In the genomic region with DNA sequence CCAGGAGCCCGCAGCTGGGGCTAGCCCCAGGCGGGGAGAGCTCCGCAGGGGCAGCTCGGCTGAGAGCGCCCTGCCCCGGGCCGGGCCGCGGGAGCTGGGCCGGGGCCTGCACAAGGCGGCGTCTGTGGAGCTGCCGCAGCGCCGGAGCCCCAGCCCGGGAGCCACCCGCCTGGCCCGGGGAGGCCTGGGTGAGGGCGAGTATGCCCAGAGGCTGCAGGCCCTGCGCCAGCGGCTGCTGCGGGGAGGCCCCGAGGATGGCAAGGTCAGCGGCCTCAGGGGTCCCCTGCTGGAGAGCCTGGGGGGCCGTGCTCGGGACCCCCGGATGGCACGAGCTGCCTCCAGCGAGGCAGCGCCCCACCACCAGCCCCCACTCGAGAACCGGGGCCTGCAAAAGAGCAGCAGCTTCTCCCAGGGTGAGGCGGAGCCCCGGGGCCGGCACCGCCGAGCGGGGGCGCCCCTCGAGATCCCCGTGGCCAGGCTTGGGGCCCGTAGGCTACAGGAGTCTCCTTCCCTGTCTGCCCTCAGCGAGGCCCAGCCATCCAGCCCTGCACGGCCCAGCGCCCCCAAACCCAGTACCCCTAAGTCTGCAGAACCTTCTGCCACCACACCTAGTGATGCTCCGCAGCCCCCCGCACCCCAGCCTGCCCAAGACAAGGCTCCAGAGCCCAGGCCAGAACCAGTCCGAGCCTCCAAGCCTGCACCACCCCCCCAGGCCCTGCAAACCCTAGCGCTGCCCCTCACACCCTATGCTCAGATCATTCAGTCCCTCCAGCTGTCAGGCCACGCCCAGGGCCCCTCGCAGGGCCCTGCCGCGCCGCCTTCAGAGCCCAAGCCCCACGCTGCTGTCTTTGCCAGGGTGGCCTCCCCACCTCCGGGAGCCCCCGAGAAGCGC, we compare ENCODE assay signal across 14 cellular contexts. TPM values are rescaled to one million over a fixed set of nuclear protein-coding genes. Genes with fewer than 3 reads are reported as not detected.
DNase-seq lines count a peak whose midpoint lies in the region; ATAC-seq, FAIRE-seq and TF ChIP-seq lines count a peak whose summit lies in the region.
"Had no signal": no experiment of that assay in that cellular context is flagged by ENCODE, and none has a peak within 500 bp of the region (broad histone marks: within the 10 kb centered on the region; RNA-seq: fewer than 3 reads in every experiment).

No MANE protein-coding gene starts in this region.

- H2AFZ ChIP-seq in parathyroid adenoma = no peak overlapping the region

- intact Hi-C loops in CD4-positive, alpha-beta T cell (cut with DNase I, micrococcal nuclease) = no loop called here

- no peak for DNase-seq in CD4-positive, alpha-beta T cell
- DNase-seq in putamen (ENCODE audit: low spot score) = no peak
- no peak for DNase-seq in islet precursor cell
- no peak for DNase-seq in urothelium cell line (ENCODE audit: low spot score)
- DNase-seq in MV-4-11 (lab: John Stamatoyannopoulos, UW) = no peak
- DNase-seq: hippocampal formation, OCI-M1 had no signal

- no peak overlapping the region for H3K27ac Mint-ChIP-seq in CD4-positive, alpha-beta T cell
- H3K27ac Mint-ChIP-seq: T-helper 2 cell treated with Interferon-gamma antibody and Interleukin-4, amounts not matched to agents 5 μg/mL and 100 μg/mL, for 36 hours had no signal

- no peaks in the 10 kb centered on the region for H3K36me3 Mint-ChIP-seq in CD4-positive, alpha-beta T cell (ENCODE audit: low read depth)

- H3K27me3 Mint-ChIP-seq in CD4-positive, alpha-beta T cell = peaks cover 65% of the 10 kb centered on the region

- H3K36me3 ChIP-seq in HUES64 (ENCODE audit: insufficient read depth, low read length) (no peaks in the 10 kb centered on the region; the same call in 1 of the 2 replicates), gastroesophageal sphincter (peaks cover 0 to 97% of the 10 kb centered on the region in 2 donors), parathyroid adenoma (ENCODE audit: control insufficient read depth, insufficient read depth, low read length) (no peaks in the 10 kb centered on the region)
- H3K36me3 ChIP-seq: BLaER1, neutrophil had no signal

- H3K9me3 Mint-ChIP-seq in CD4-positive, alpha-beta T cell = no peaks in the 10 kb centered on the region
- H3K9me3 Mint-ChIP-seq: T-helper 2 cell treated with Interferon-gamma antibody and Interleukin-4, amounts not matched to agents 5 μg/mL and 100 μg/mL, for 36 hours had no signal

- TF ChIP-seq EP300 in gastroesophageal sphincter (IDR thresholded peaks at IDR 0.05) = no peak

- no peaks in the 10 kb centered on the region for H3K9me3 ChIP-seq in CD4-positive, alpha-beta T cell (ENCODE audit: control insufficient read depth, low read length)
- no peaks in the 10 kb centered on the region for H3K9me3 ChIP-seq in HUES64 (ENCODE audit: insufficient read depth, low read depth, low read length)
- H3K9me3 ChIP-seq in gastroesophageal sphincter = no peaks in the 10 kb centered on the region
- H3K9me3 ChIP-seq in parathyroid adenoma (ENCODE audit: control insufficient read depth, low read length) = no peaks in the 10 kb centered on the region
- H3K9me3 ChIP-seq: BLaER1, neutrophil had no signal

- no peaks in the 10 kb centered on the region for H3K79me2 ChIP-seq in parathyroid adenoma

- no peak overlapping the region for H3K27ac ChIP-seq in CD4-positive, alpha-beta T cell (ENCODE audit: low read depth, low read length)
- no peak overlapping the region for H3K27ac ChIP-seq in HUES64 (ENCODE audit: low read depth, low read length)
- peak overlapping the region in 3 of 4 donors; percentile 47 to 74 (median 65) for H3K27ac ChIP-seq in gastroesophageal sphincter
- H3K27ac ChIP-seq in parathyroid adenoma = no peak overlapping the region
- H3K27ac ChIP-seq: BLaER1, neutrophil had no signal

- H3K4me3 Mint-ChIP-seq in CD4-positive, alpha-beta T cell = peak overlapping the region; percentile 27
- H3K4me3 Mint-ChIP-seq: T-helper 2 cell treated with Interferon-gamma antibody and Interleukin-4, amounts not matched to agents 5 μg/mL and 100 μg/mL, for 36 hours had no signal

- POLR2A ChIA-PET in CD4-positive, alpha-beta T cell (lab: Charles Lee) = interaction anchor here (0.6 kb wide), 1 partner anchor 12 kb away, joined by 3 read pairs; a partner anchor contains a TSS

- peaks cover 53% of the 10 kb centered on the region for H3K27me3 ChIP-seq in CD4-positive, alpha-beta T cell (ENCODE audit: control insufficient read depth, insufficient read depth, low read length)
- H3K27me3 ChIP-seq in HUES64 (ENCODE audit: insufficient read depth, low read length) (peaks cover 62% of the 10 kb centered on the region), gastroesophageal sphincter (peaks cover 41% of the 10 kb centered on the region), parathyroid adenoma (ENCODE audit: control insufficient read depth, insufficient read depth, low read length) (no peaks in the 10 kb centered on the region)

- H3K4me1 ChIP-seq in HUES64 (ENCODE audit: insufficient read depth, low read length) (peaks cover 12% of the 10 kb centered on the region), gastroesophageal sphincter (peaks cover 0 to 31% (median 11%) of the 10 kb centered on the region in 3 donors), parathyroid adenoma (peaks cover 7% of the 10 kb centered on the region)

- FAIRE-seq in urothelium cell line (lab: Jason Lieb, UNC) = no peak
- FAIRE-seq: GM19239 had no signal

- CTCF ChIA-PET in CD4-positive, alpha-beta T cell (lab: Charles Lee) = interaction anchor here (1.0 kb wide), 1 partner anchor 46 kb away, joined by 3 read pairs; no protein-coding TSS in a partner anchor

- peak overlapping the region; percentile 17 for H3K4me2 ChIP-seq in parathyroid adenoma (ENCODE audit: low read length)
- H3K4me2 ChIP-seq: BLaER1 had no signal

- peak; percentile 37 for ATAC-seq in CD4-positive, alpha-beta T cell (ENCODE audit: poor library complexity)
- ATAC-seq in gastroesophageal sphincter = peak; percentile 9

- no peak for TF ChIP-seq POLR2A in gastroesophageal sphincter (IDR thresholded peaks at IDR 0.05)

- H3K4me1 Mint-ChIP-seq in CD4-positive, alpha-beta T cell (ENCODE audit: low read depth) = peaks cover 6% of the 10 kb centered on the region

- TF ChIP-seq CTCF in CD4-positive, alpha-beta T cell (IDR thresholded peaks at IDR 0.05) = no peak
- TF ChIP-seq CTCF in gastroesophageal sphincter (IDR thresholded peaks at IDR 0.05) (no peak), parathyroid adenoma (IDR thresholded peaks at IDR 0.05) (no peak)

- no peak overlapping the region for H3K9ac ChIP-seq in HUES64 (ENCODE audit: low read depth, low read length)
- H3K9ac ChIP-seq in parathyroid adenoma = no peak overlapping the region
- H3K9ac ChIP-seq: BLaER1 had no signal

- WGBS in HUES64 = 39% methylated on average over 58 of the region's 58 CpGs
- 10% methylated on average over 2 of the region's 58 CpGs; no CpG with 5 or more reads in 1 of the 2 donors for whole genome bisulfite sequencing in gastroesophageal sphincter (ENCODE audit: low coverage in 1 of 2), 2 donors

- H3K4me3 ChIP-seq in HUES64 (ENCODE audit: low read length) (peak overlapping the region; percentile 42), gastroesophageal sphincter (peak overlapping the region in 1 of 2 donors; percentile 31), parathyroid adenoma (ENCODE audit: low read depth, low read length) (no peak overlapping the region)
- H3K4me3 ChIP-seq: BLaER1 had no signal

RNA-seq across cellular contexts. Expression of gene GMPPA, which starts 15.0 kb away (rescaled TPM):
- 10 to 100 TPM; 13.3 to 14.4 TPM for total RNA-seq in CD4-positive, alpha-beta T cell
- polyA plus RNA-seq in HUES64 (2013, experiment 1 of 2) = 25.1 TPM
- polyA plus RNA-seq in HUES64 (2013, experiment 2 of 2) = 25.2 TPM
- total RNA-seq in gastroesophageal sphincter = 10 to 100 TPM; 11.3 to 26.4 (median 14.2) TPM

RNA-seq across cellular contexts. Expression of gene ASIC4, which starts 30.6 kb away (rescaled TPM):
- under 1 TPM; 0.08 to 0.17 TPM for total RNA-seq in CD4-positive, alpha-beta T cell
- polyA plus RNA-seq in HUES64 (2013, experiment 1 of 2) = 0.10 TPM
- 0.51 TPM for polyA plus RNA-seq in HUES64 (2013, experiment 2 of 2)
- under 1 TPM in 1 of 4 donors, not detected in 3; 0.16 TPM for total RNA-seq in gastroesophageal sphincter

RNA-seq across cellular contexts. Expression of gene SPEG, which starts 49.1 kb away (rescaled TPM):
- 10 to 100 TPM; 15.3 to 17.7 TPM for total RNA-seq in CD4-positive, alpha-beta T cell
- 15.6 TPM for polyA plus RNA-seq in HUES64 (2013, experiment 1 of 2)
- 21.6 TPM for polyA plus RNA-seq in HUES64 (2013, experiment 2 of 2)
- total RNA-seq in gastroesophageal sphincter = 100 to 1,000 TPM in 3 of 4 donors, 10 to 100 TPM in 1; 90.2 to 307 (median 214) TPM

RNA-seq across cellular contexts. Expression of gene CHPF, which starts 59.9 kb away (rescaled TPM):
- 1 to 10 TPM; 6.5 to 7.1 TPM for total RNA-seq in CD4-positive, alpha-beta T cell
- polyA plus RNA-seq in HUES64 (2013, experiment 1 of 2) = 39.6 TPM
- polyA plus RNA-seq in HUES64 (2013, experiment 2 of 2) = 37.0 TPM
- 10 to 100 TPM; 36.0 to 66.0 (median 54.8) TPM for total RNA-seq in gastroesophageal sphincter

Comparison
In these comparisons a context has a peak if more than half of its experiments do, and no peak if none do; other contexts are left out.
1. H3K27ac ChIP-seq: peak in gastroesophageal sphincter (3 of 4); none in CD4-positive, alpha-beta T cell (single experiment), HUES64 (single experiment) and parathyroid adenoma (single experiment).
2. RNA of gene SPEG, which starts 49.1 kb away (total RNA-seq): 90.2 to 307 TPM in gastroesophageal sphincter; 15.3 to 17.7 TPM in CD4-positive, alpha-beta T cell; every median in the first group is over 4 times any median in the second.